Comparison of ENCODE assay signal across 8 cellular contexts in the genomic region with DNA sequence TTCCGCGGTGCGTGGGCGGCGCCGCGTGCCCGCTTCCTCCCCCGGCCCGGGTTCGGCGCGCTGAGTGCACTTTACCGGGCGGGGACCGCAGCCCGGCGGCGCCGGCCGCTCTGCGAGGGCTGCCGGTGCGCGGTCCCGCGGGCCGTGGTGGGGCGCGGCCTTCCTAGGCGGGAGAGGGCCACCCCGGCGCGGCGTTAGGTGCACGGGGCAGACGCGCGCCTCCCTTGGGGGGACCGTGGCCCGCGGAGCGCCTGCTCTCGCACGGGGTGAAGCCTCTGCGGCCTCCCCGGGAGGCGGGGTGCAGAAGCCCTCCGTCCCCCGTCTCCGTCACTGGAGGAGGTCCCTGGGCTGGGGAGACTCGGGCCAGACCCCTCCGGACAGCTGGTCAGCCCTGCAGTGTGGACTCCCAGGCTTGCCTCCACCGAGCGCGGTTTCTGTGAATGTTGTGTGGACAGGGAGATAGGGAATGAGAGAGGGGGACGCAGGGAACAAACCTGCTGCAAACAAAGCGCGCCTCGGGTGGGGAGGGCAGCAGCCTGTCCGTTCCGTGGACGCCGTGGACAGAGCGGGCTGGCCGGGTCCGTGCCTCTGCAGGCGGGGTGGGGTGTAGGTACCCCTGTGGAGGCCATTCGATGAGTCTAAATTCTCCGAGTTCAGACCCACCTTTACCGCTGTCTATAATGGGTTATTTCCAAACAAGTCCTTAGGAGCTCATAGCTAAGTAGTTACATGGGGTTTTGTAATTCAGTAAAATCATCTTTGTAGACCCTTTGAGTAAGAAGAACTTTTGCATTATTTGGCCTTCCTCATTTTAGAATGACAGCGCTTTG. TPM values are rescaled to one million over a fixed set of nuclear protein-coding genes. Genes with fewer than 3 reads are reported as not detected.
DNase-seq lines count a peak whose midpoint lies in the region; ATAC-seq, FAIRE-seq and TF ChIP-seq lines count a peak whose summit lies in the region.

No MANE protein-coding gene starts in this region.

- peaks cover 16% of the 10 kb centered on the region for H3K36me3 Mint-ChIP-seq in activated naive CD4-positive, alpha-beta T cell treated with anti-CD3 and anti-CD28 coated beads, Interleukin-2, amount 10 ng/mL, durations not matched to agents 7 days and 5 days

- peak overlapping the region; percentile 56 to 76 for H3K9ac ChIP-seq in mucosa of rectum (ENCODE audit: low read depth in 1 of 2, low read length in 2 of 2)

- H3K4me1 ChIP-seq in Peyer's patch (peaks cover 0 to 22% (median 9%) of the 10 kb centered on the region in 4 donors), mucosa of rectum (ENCODE audit: control insufficient read depth in 2 of 2, insufficient read depth in 2 of 2, low read length in 2 of 2) (peaks cover 9% of the 10 kb centered on the region in 2 donors)

- peak overlapping the region; percentile 81 to 91 (median 90) for H3K27ac ChIP-seq in Peyer's patch
- H3K27ac ChIP-seq in mucosa of rectum (ENCODE audit: low read depth in 2 of 2, low read length in 2 of 2) = peak overlapping the region; percentile 87 to 90

- H3K4me1 Mint-ChIP-seq in activated naive CD4-positive, alpha-beta T cell treated with anti-CD3 and anti-CD28 coated beads, Interleukin-2, amount 10 ng/mL, durations not matched to agents 7 days and 5 days = peaks cover 30% of the 10 kb centered on the region

- no peak for DNase-seq in activated naive CD4-positive, alpha-beta T cell treated with anti-CD3 and anti-CD28 coated beads, Interleukin-2, amount 10 ng/mL, durations not matched to agents 7 days and 5 days
- no peak for DNase-seq in activated naive CD4-positive, alpha-beta T cell treated with Interleukin-2 at 50 U/mL for 16 hours
- DNase-seq in Peyer's patch (no peak), GM19239 (ENCODE audit: insufficient read length, low spot score) (no peak), middle frontal gyrus (ENCODE audit: extremely low spot score, low spot score) (no peak)
- DNase-seq in effector CD4-positive, alpha-beta T cell = peak; percentile 25

- H3K4me3 ChIP-seq in Peyer's patch (peak overlapping the region; percentile 86 to 98 (median 90)), mucosa of rectum (ENCODE audit: low read length in 2 of 2) (peak overlapping the region; percentile 79 to 84)

- H3K4me3 Mint-ChIP-seq in activated naive CD4-positive, alpha-beta T cell treated with anti-CD3 and anti-CD28 coated beads, Interleukin-2, amount 10 ng/mL, durations not matched to agents 7 days and 5 days = peak overlapping the region; percentile 87

- TF ChIP-seq POLR2A in Peyer's patch (IDR thresholded peaks at IDR 0.05) = no peak

- TF ChIP-seq CTCF in Peyer's patch (IDR thresholded peaks at IDR 0.05) = no peak

- H3K27me3 ChIP-seq in Peyer's patch (no peaks in the 10 kb centered on the region), mucosa of rectum (ENCODE audit: control insufficient read depth in 2 of 2, insufficient read depth in 2 of 2, low read length in 2 of 2) (no peaks in the 10 kb centered on the region)

- peak; percentile 11 for ATAC-seq in HG02884 (IDR thresholded peaks at IDR 0.05; ENCODE audit: unreplicated experiment)

- H3K9me3 Mint-ChIP-seq in activated naive CD4-positive, alpha-beta T cell treated with anti-CD3 and anti-CD28 coated beads, Interleukin-2, amount 10 ng/mL, durations not matched to agents 7 days and 5 days = no peaks in the 10 kb centered on the region

- H3K27ac Mint-ChIP-seq in activated naive CD4-positive, alpha-beta T cell treated with anti-CD3 and anti-CD28 coated beads, Interleukin-2, amount 10 ng/mL, durations not matched to agents 7 days and 5 days = peak overlapping the region; percentile 76

- CTCF ChIA-PET in activated naive CD4-positive, alpha-beta T cell treated with anti-CD3 and anti-CD28 coated beads, Interleukin-2, amount 10 ng/mL, durations not matched to agents 7 days and 5 days (lab: Charles Lee) = no interaction called here

- H3K27me3 Mint-ChIP-seq in activated naive CD4-positive, alpha-beta T cell treated with anti-CD3 and anti-CD28 coated beads, Interleukin-2, amount 10 ng/mL, durations not matched to agents 7 days and 5 days = peaks cover 9% of the 10 kb centered on the region

- FAIRE-seq in GM19239 (lab: Jason Lieb, UNC) = no peak

- H3K36me3 ChIP-seq in Peyer's patch (no peaks in the 10 kb centered on the region), mucosa of rectum (ENCODE audit: control insufficient read depth in 2 of 2, insufficient read depth in 2 of 2, low read length in 2 of 2) (peaks cover 0 to 3% of the 10 kb centered on the region in 2 donors)

- no peaks in the 10 kb centered on the region for H3K9me3 ChIP-seq in Peyer's patch
- no peaks in the 10 kb centered on the region for H3K9me3 ChIP-seq in mucosa of rectum (ENCODE audit: control insufficient read depth in 2 of 2, low read length in 2 of 2)

RNA-seq across cellular contexts. Expression of gene TBCD, which starts 0.7 kb away (rescaled TPM):
- 100 to 1,000 TPM in 1 of 4 donors, 10 to 100 TPM in 3; 58.7 to 130 (median 74.8) TPM for total RNA-seq in Peyer's patch

RNA-seq across cellular contexts. Expression of gene FN3K, which starts 17.2 kb away (rescaled TPM):
- 10 to 100 TPM; 14.0 to 56.3 (median 23.0) TPM for total RNA-seq in Peyer's patch

RNA-seq across cellular contexts. Expression of gene FN3KRP, which starts 36.1 kb away (rescaled TPM):
- 10 to 100 TPM; 15.5 to 33.0 (median 19.7) TPM for total RNA-seq in Peyer's patch

RNA-seq across cellular contexts. Expression of gene RAB40B, which starts 54.1 kb away (rescaled TPM):
- 10 to 100 TPM; 13.3 to 63.5 (median 29.1) TPM for total RNA-seq in Peyer's patch
